8 cellular contexts compared by ENCODE assay signal in the genomic region with DNA sequence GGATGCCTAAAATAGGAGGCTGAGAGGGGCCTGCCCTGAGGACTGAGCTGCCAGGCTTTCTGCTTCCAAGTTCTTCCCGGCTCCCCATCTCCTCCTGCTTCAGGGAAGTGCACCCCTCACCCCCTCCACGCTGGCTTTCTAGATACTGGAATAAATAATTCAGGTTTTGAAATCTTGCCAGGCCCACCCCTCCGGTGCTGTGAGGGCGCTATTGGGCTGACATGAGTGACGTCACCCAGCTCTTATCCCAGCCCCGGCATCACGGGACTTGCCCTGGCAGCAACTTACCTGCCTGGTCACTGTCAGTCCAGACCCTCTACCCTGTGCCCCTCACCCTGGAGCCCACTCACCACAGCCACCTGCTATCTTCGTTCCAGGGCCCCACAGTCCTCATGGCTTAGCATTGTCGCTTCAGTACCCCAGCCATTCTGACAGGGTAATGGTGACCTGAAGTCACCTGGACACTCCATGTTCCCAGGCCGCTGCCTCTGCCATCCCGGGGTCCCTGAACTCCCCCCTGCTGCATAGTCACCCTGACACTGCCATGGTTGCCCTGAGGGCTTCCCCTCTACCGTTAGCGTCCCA. TPM values are rescaled to one million over a fixed set of nuclear protein-coding genes. Genes with fewer than 3 reads are reported as not detected.
DNase-seq lines count a peak whose midpoint lies in the region; ATAC-seq and TF ChIP-seq lines count a peak whose summit lies in the region.

No MANE protein-coding gene starts in this region.

- peak overlapping the region; percentile 57 for H3K4me3 ChIP-seq in naive thymus-derived CD4-positive, alpha-beta T cell (ENCODE audit: low read length)

- peaks cover 26% of the 10 kb centered on the region for H3K4me1 Mint-ChIP-seq in CD4-positive, alpha-beta T cell (ENCODE audit: low read depth)
- peaks cover 22% of the 10 kb centered on the region for H3K4me1 Mint-ChIP-seq in activated T-cell treated with anti-CD3 and anti-CD28 coated beads, Interleukin-2, amount 50 U/mL, for 24 hours (ENCODE audit: low read depth)
- H3K4me1 Mint-ChIP-seq in naive thymus-derived CD4-positive, alpha-beta T cell: peaks cover 12 to 27% (median 20%) of the 10 kb centered on the region in 7 donors

- TF ChIP-seq CTCF in CD4-positive, alpha-beta T cell (IDR thresholded peaks at IDR 0.05): no peak

- H3K4me3 Mint-ChIP-seq in CD4-positive, alpha-beta T cell: peak overlapping the region; percentile 77
- H3K4me3 Mint-ChIP-seq in activated T-cell treated with anti-CD3 and anti-CD28 coated beads, Interleukin-2, amount 50 U/mL, for 24 hours: peak overlapping the region; percentile 86
- peak overlapping the region; percentile 76 to 90 (median 83) for H3K4me3 Mint-ChIP-seq in naive thymus-derived CD4-positive, alpha-beta T cell

- no peaks in the 10 kb centered on the region for H3K9me3 ChIP-seq in CD4-positive, alpha-beta T cell (ENCODE audit: control insufficient read depth, low read length)
- H3K9me3 ChIP-seq in naive thymus-derived CD4-positive, alpha-beta T cell (ENCODE audit: control insufficient read depth in 2 of 3, low read length in 3 of 3): no peaks in the 10 kb centered on the region

- H3K27ac Mint-ChIP-seq in CD4-positive, alpha-beta T cell: peak overlapping the region; percentile 57
- H3K27ac Mint-ChIP-seq in activated T-cell treated with anti-CD3 and anti-CD28 coated beads, Interleukin-2, amount 50 U/mL, for 24 hours: peak overlapping the region; percentile 95
- peak overlapping the region in 8 of 9 donors; percentile 54 to 98 (median 86) for H3K27ac Mint-ChIP-seq in naive thymus-derived CD4-positive, alpha-beta T cell

- H3K36me3 Mint-ChIP-seq in CD4-positive, alpha-beta T cell (ENCODE audit: low read depth): no peaks in the 10 kb centered on the region
- H3K36me3 Mint-ChIP-seq in activated T-cell treated with anti-CD3 and anti-CD28 coated beads, Interleukin-2, amount 50 U/mL, for 24 hours (ENCODE audit: low read depth): peaks cover 3% of the 10 kb centered on the region
- H3K36me3 Mint-ChIP-seq in naive thymus-derived CD4-positive, alpha-beta T cell: no peaks in the 10 kb centered on the region

- DNase-seq in CD4-positive, alpha-beta T cell: peak in 2 of 10 experiments; percentile 21 to 31
- peak; percentile 56 for DNase-seq in LHCN-M2 (ENCODE audit: low read depth)
- peak; percentile 51 for DNase-seq in activated T-cell treated with anti-CD3 and anti-CD28 coated beads, Interleukin-2, amount 50 U/mL, for 24 hours
- DNase-seq in fibroblast of peridontal ligament (ENCODE audit: extremely low read depth): peak; percentile 44
- peak in 1 of 9 donors; percentile 57 for DNase-seq in naive thymus-derived CD4-positive, alpha-beta T cell
- no peak for DNase-seq in NCI-H1417 treated with DMSO at 0.1 percent for 48 hours (lab: John Stamatoyannopoulos, UW)

- peaks cover 3% of the 10 kb centered on the region for H3K27me3 Mint-ChIP-seq in CD4-positive, alpha-beta T cell
- no peaks in the 10 kb centered on the region for H3K27me3 Mint-ChIP-seq in activated T-cell treated with anti-CD3 and anti-CD28 coated beads, Interleukin-2, amount 50 U/mL, for 24 hours
- H3K27me3 Mint-ChIP-seq in naive thymus-derived CD4-positive, alpha-beta T cell: peaks cover 0 to 21% (median 0%) of the 10 kb centered on the region in 5 donors

- ATAC-seq in CD4-positive, alpha-beta T cell (ENCODE audit: poor library complexity): no peak
- ATAC-seq in naive thymus-derived CD4-positive, alpha-beta T cell: no peak
- ATAC-seq in HG03097 (IDR thresholded peaks at IDR 0.05; ENCODE audit: low FRiP score, unreplicated experiment): no peak
- no peak for ATAC-seq in GM21786 (IDR thresholded peaks at IDR 0.05; ENCODE audit: unreplicated experiment)

- intact Hi-C loops in CD4-positive, alpha-beta T cell (cut with DNase I, micrococcal nuclease): loop anchor here (1.0 to 5.0 kb wide), 6 partner anchors 27 to 289 kb away; no protein-coding TSS in a partner anchor
- intact Hi-C loops in naive thymus-derived CD4-positive, alpha-beta T cell (cut with micrococcal nuclease): loop anchor here (1.0 to 10.0 kb wide), 6 partner anchors 26 to 347 kb away; partner anchors contain the start of gene TMEM222 (in 1 of the 2)

- H3K27ac ChIP-seq in CD4-positive, alpha-beta T cell (ENCODE audit: low read depth, low read length): no peak overlapping the region
- no peak overlapping the region for H3K27ac ChIP-seq in naive thymus-derived CD4-positive, alpha-beta T cell (ENCODE audit: low read depth, low read length)

- H3K9me3 Mint-ChIP-seq in CD4-positive, alpha-beta T cell: no peaks in the 10 kb centered on the region
- H3K9me3 Mint-ChIP-seq in activated T-cell treated with anti-CD3 and anti-CD28 coated beads, Interleukin-2, amount 50 U/mL, for 24 hours: no peaks in the 10 kb centered on the region
- peaks cover 0 to 1% (median 0%) of the 10 kb centered on the region in 11 donors for H3K9me3 Mint-ChIP-seq in naive thymus-derived CD4-positive, alpha-beta T cell

- no peaks in the 10 kb centered on the region for H3K36me3 ChIP-seq in naive thymus-derived CD4-positive, alpha-beta T cell (ENCODE audit: control insufficient read depth in 2 of 3, insufficient read depth in 3 of 3, low read length in 3 of 3)

- H3K4me1 ChIP-seq in naive thymus-derived CD4-positive, alpha-beta T cell (ENCODE audit: control insufficient read depth in 2 of 2, insufficient read depth in 2 of 2, low read length in 2 of 2): peaks cover 9 to 18% of the 10 kb centered on the region in 2 donors

- POLR2A ChIA-PET in CD4-positive, alpha-beta T cell (lab: Charles Lee): interaction anchor here (0.7 to 1.4 kb wide), 2 partner anchors 26 to 80 kb away, joined by 5 read pairs; partner anchors contain the start of gene MAP3K6
- POLR2A ChIA-PET in naive thymus-derived CD4-positive, alpha-beta T cell (lab: Charles Lee): interaction anchor here (0.7 to 1.8 kb wide), 5 partner anchors 50 to 217 kb away, joined by 3 to 5 read pairs (median 3); partner anchors contain the start of gene SYTL1

- H3K27me3 ChIP-seq in CD4-positive, alpha-beta T cell (ENCODE audit: control insufficient read depth, insufficient read depth, low read length): no peaks in the 10 kb centered on the region
- no peaks in the 10 kb centered on the region for H3K27me3 ChIP-seq in naive thymus-derived CD4-positive, alpha-beta T cell (ENCODE audit: control insufficient read depth in 2 of 2, insufficient read depth in 2 of 2, low read length in 2 of 2)

- CTCF ChIA-PET in CD4-positive, alpha-beta T cell (lab: Charles Lee): interaction anchor here (0.8 to 1.7 kb wide), 4 partner anchors 91 to 346 kb away, joined by 3 to 7 read pairs (median 4); no protein-coding TSS in a partner anchor
- CTCF ChIA-PET in naive thymus-derived CD4-positive, alpha-beta T cell (lab: Charles Lee): interaction anchor here (0.6 to 8.3 kb wide), 13 partner anchors 9 to 214 kb away, joined by 3 to 72 read pairs (median 6); partner anchors contain the start of genes FCN3 and MAP3K6

RNA-seq across cellular contexts. Expression of gene GPR3, which starts 0.8 kb away (rescaled TPM):
- total RNA-seq in CD4-positive, alpha-beta T cell: under 1 TPM; 0.14 to 0.19 TPM
- total RNA-seq in LHCN-M2 (2014; rRNA removed): 8.1 and 8.7 TPM in 2 replicates
- 2.3 TPM for polyA plus RNA-seq in LHCN-M2 (2012)
- under 1 TPM in 3 of 5 experiments, not detected in 2; 0.24 to 0.93 (median 0.45) TPM for total RNA-seq in naive thymus-derived CD4-positive, alpha-beta T cell
- polyA plus RNA-seq in naive thymus-derived CD4-positive, alpha-beta T cell: under 1 TPM; 0.09 to 0.13 TPM

RNA-seq across cellular contexts. Expression of gene CD164L2, which starts 8.5 kb away (rescaled TPM):
- not detected for total RNA-seq in CD4-positive, alpha-beta T cell
- not detected in 2 replicates for total RNA-seq in LHCN-M2 (2014; rRNA removed)
- polyA plus RNA-seq in LHCN-M2 (2012): not detected
- total RNA-seq in naive thymus-derived CD4-positive, alpha-beta T cell: under 1 TPM in 1 of 5 experiments, not detected in 4; 0.24 TPM
- not detected for polyA plus RNA-seq in naive thymus-derived CD4-positive, alpha-beta T cell

RNA-seq across cellular contexts. Expression of gene FCN3, which starts 17.0 kb away (rescaled TPM):
- not detected for total RNA-seq in CD4-positive, alpha-beta T cell
- total RNA-seq in LHCN-M2 (2014; rRNA removed): not detected in 2 replicates
- polyA plus RNA-seq in LHCN-M2 (2012): 0.18 TPM
- total RNA-seq in naive thymus-derived CD4-positive, alpha-beta T cell: not detected
- polyA plus RNA-seq in naive thymus-derived CD4-positive, alpha-beta T cell: not detected

RNA-seq across cellular contexts. Expression of gene MAP3K6, which starts 24.8 kb away (rescaled TPM):
- 1 to 10 TPM; 8.5 to 8.8 TPM for total RNA-seq in CD4-positive, alpha-beta T cell
- total RNA-seq in LHCN-M2 (2014; rRNA removed): 36.9 and 37.0 TPM in 2 replicates
- 43.6 TPM for polyA plus RNA-seq in LHCN-M2 (2012)
- total RNA-seq in naive thymus-derived CD4-positive, alpha-beta T cell: 10 to 100 TPM; 13.0 to 17.0 (median 15.2) TPM
- polyA plus RNA-seq in naive thymus-derived CD4-positive, alpha-beta T cell: 1 to 10 TPM; 5.9 to 6.6 TPM

RNA-seq across cellular contexts. Expression of gene SYTL1, which starts 49.8 kb away (rescaled TPM):
- total RNA-seq in CD4-positive, alpha-beta T cell: 100 to 1,000 TPM; 135 to 140 TPM
- 0.63 TPM in 1 of 2 replicates, not detected in the other for total RNA-seq in LHCN-M2 (2014; rRNA removed)
- polyA plus RNA-seq in LHCN-M2 (2012): 0.17 TPM
- total RNA-seq in naive thymus-derived CD4-positive, alpha-beta T cell: 100 to 1,000 TPM; 107 to 172 (median 136) TPM
- polyA plus RNA-seq in naive thymus-derived CD4-positive, alpha-beta T cell: 100 to 1,000 TPM in 1 of 2 donors, 10 to 100 TPM in 1; 93.0 to 105 TPM
